Comparison of ENCODE assay signal across 7 cellular contexts in genomic region chr19:38213911-38214625, GRCh38. TPM values are rescaled to one million over a fixed set of nuclear protein-coding genes. Genes with fewer than 3 reads are reported as not detected.
DNase-seq lines count a peak whose midpoint lies in the region; ATAC-seq and TF ChIP-seq lines count a peak whose summit lies in the region.

No MANE protein-coding gene starts in this region.

- H3K4me3 Mint-ChIP-seq in naive thymus-derived CD8-positive, alpha-beta T cell: peak overlapping the region in 9 of 10 donors; percentile 18 to 80 (median 47)

- H3K36me3 Mint-ChIP-seq in naive thymus-derived CD8-positive, alpha-beta T cell: peaks cover 0 to 10% (median 0%) of the 10 kb centered on the region in 3 donors

- H3F3A ChIP-seq in GM23248 (ENCODE audit: insufficient read depth): peaks cover 10% of the 10 kb centered on the region; the same call in 1 of the 2 replicates

- peak; percentile 82 to 86 for ATAC-seq in naive thymus-derived CD8-positive, alpha-beta T cell
- ATAC-seq in HG03432 (IDR thresholded peaks at IDR 0.05; ENCODE audit: unreplicated experiment): no peak

- no peak overlapping the region for H2AFZ ChIP-seq in GM23248

- no peaks in the 10 kb centered on the region for H3K79me2 ChIP-seq in GM23248 (ENCODE audit: insufficient read depth)

- no peaks in the 10 kb centered on the region for H3K27me3 ChIP-seq in GM23248 (replicated peaks; ENCODE audit: insufficient read depth)
- H3K27me3 ChIP-seq in stomach: peaks cover 7 to 100% (median 41%) of the 10 kb centered on the region in 3 donors

- no peak overlapping the region for H3K4me3 ChIP-seq in GM23248
- H3K4me3 ChIP-seq in stomach: no peak overlapping the region

- POLR2A ChIA-PET in naive thymus-derived CD8-positive, alpha-beta T cell (lab: Charles Lee): no interaction called here

- intact Hi-C loops in stomach (cut with DNase I; ENCODE audit: low total_unique reads): no loop called here

- no peak overlapping the region for H3K4me2 ChIP-seq in GM23248 (ENCODE audit: unreplicated experiment)

- in situ Hi-C loops in GM23248 (cut with MboI): no loop called here

- no peaks in the 10 kb centered on the region for H3K9me3 ChIP-seq in GM23248 (ENCODE audit: low read depth)
- H3K9me3 ChIP-seq in stomach: no peaks in the 10 kb centered on the region

- 51 to 53% methylated on average over 22 to 24 of the region's 24 CpGs for WGBS in GM23248 (ENCODE audit: low coverage in 1 of 2, low lambda C conversion rate in 2 of 2, missing lambda C conversion rate in 2 of 2), 2 experiments
- WGBS in stomach, 5 donors: 48 to 65% (median 61%) methylated on average over 24 of the region's 24 CpGs

- peaks cover 25 to 75% (median 39%) of the 10 kb centered on the region in 5 donors for H3K27me3 Mint-ChIP-seq in naive thymus-derived CD8-positive, alpha-beta T cell

- H3K9ac ChIP-seq in GM23248: peak overlapping the region; percentile 29; the same call in 1 of the 2 replicates

- no peaks in the 10 kb centered on the region for H3K9me2 ChIP-seq in GM23248 (ENCODE audit: insufficient read depth)

- peak overlapping the region; percentile 16 to 96 (median 78) for H3K27ac Mint-ChIP-seq in naive thymus-derived CD8-positive, alpha-beta T cell

- H3K27ac ChIP-seq in GM23248 (0 out of 2 replicates have a peak overlapping the region, but pooled peaks have one; percentile 27), stomach (no peak overlapping the region)

- H3K4me1 Mint-ChIP-seq in naive thymus-derived CD8-positive, alpha-beta T cell: peaks cover 20 to 28% (median 25%) of the 10 kb centered on the region in 4 donors

- TF ChIP-seq EP300 in stomach (IDR thresholded peaks at IDR 0.05): no peak

- TF ChIP-seq POLR2A in stomach (IDR thresholded peaks at IDR 0.05): no peak

- H3K4me1 ChIP-seq in GM23248 (ENCODE audit: insufficient read depth) (peaks cover 19% of the 10 kb centered on the region), stomach (peaks cover 23 to 28% (median 27%) of the 10 kb centered on the region in 4 donors)

- no peak for TF ChIP-seq CTCF in stomach (IDR thresholded peaks at IDR 0.05)

- H3K9me3 Mint-ChIP-seq in naive thymus-derived CD8-positive, alpha-beta T cell: peaks cover 0 to 5% (median 0%) of the 10 kb centered on the region in 9 donors

- H4K20me1 ChIP-seq in GM23248 (ENCODE audit: insufficient read depth): no peaks in the 10 kb centered on the region

- DNase-seq in GM23248 (peak; percentile 85), RKO (ENCODE audit: low spot score) (peak; percentile 27), NCI-H748 treated with DMSO at 0.1 percent for 48 hours (lab: John Stamatoyannopoulos, UW) (no peak), stomach (no peak)
- peak; percentile 73 for DNase-seq in activated naive CD4-positive, alpha-beta T cell treated with Interleukin-2 at 50 U/mL for 16 hours
- DNase-seq in naive thymus-derived CD8-positive, alpha-beta T cell: peak in 9 of 10 donors; percentile 13 to 76 (median 53)

- H3K36me3 ChIP-seq in GM23248 (ENCODE audit: low read depth) (no peaks in the 10 kb centered on the region), stomach (no peaks in the 10 kb centered on the region)

RNA-seq across cellular contexts. Expression of gene DPF1, which starts 10.0 kb away (rescaled TPM):
- 2.4 and 5.2 TPM in 2 replicates for total RNA-seq in GM23248 (2014; rRNA removed; shearing (Covaris generic))
- polyA plus RNA-seq in GM23248 (2016; fragmentation: Nextera tagmentation; extraction: Ambion mirVana): 1.5 and 2.3 TPM in 2 replicates
- not detected for total RNA-seq in naive thymus-derived CD8-positive, alpha-beta T cell
- polyA plus RNA-seq in naive thymus-derived CD8-positive, alpha-beta T cell: not detected
- not detected for total RNA-seq in stomach
- polyA plus RNA-seq in stomach: under 1 TPM in 2 of 3 donors, not detected in 1; 0.12 to 0.43 TPM

RNA-seq across cellular contexts. Expression of gene PPP1R14A, which starts 42.1 kb away (rescaled TPM):
- 0.65 TPM in 1 of 2 replicates, not detected in the other for total RNA-seq in GM23248 (2014; rRNA removed; shearing (Covaris generic))
- polyA plus RNA-seq in GM23248 (2016; fragmentation: Nextera tagmentation; extraction: Ambion mirVana) (4.0 and 5.3 TPM in 2 replicates), stomach (100 to 1,000 TPM in 1 of 3 donors, 10 to 100 TPM in 2; 53.2 to 138 (median 54.9) TPM)
- 1 to 10 TPM in 1 of 2 experiments, under 1 TPM in 1; 0.94 to 1.2 TPM for total RNA-seq in naive thymus-derived CD8-positive, alpha-beta T cell
- not detected for polyA plus RNA-seq in naive thymus-derived CD8-positive, alpha-beta T cell
- total RNA-seq in stomach: 100 to 1,000 TPM in 1 of 5 donors, 10 to 100 TPM in 3, 1 to 10 TPM in 1; 8.8 to 197 (median 31.6) TPM

RNA-seq across cellular contexts. Expression of gene SPINT2, which starts 50.3 kb away (rescaled TPM):
- 3.2 and 9.5 TPM in 2 replicates for total RNA-seq in GM23248 (2014; rRNA removed; shearing (Covaris generic))
- polyA plus RNA-seq in GM23248 (2016; fragmentation: Nextera tagmentation; extraction: Ambion mirVana) (9.3 and 9.8 TPM in 2 replicates), stomach (100 to 1,000 TPM in 2 of 3 donors, 10 to 100 TPM in 1; 54.5 to 255 (median 184) TPM)
- total RNA-seq in naive thymus-derived CD8-positive, alpha-beta T cell: 10 to 100 TPM; 49.6 to 50.5 TPM
- 100 to 1,000 TPM; 139 to 162 (median 158) TPM for polyA plus RNA-seq in naive thymus-derived CD8-positive, alpha-beta T cell
- 1,000 to 10,000 TPM in 1 of 5 donors, 100 to 1,000 TPM in 2, 10 to 100 TPM in 2; 29.8 to 1,508 (median 255) TPM for total RNA-seq in stomach

Comparison
In these comparisons a context has a peak if more than half of its experiments do, and no peak if none do; other contexts are left out.
1. DNase-seq: peak in GM23248 (single experiment), RKO (single experiment), activated naive CD4-positive, alpha-beta T cell treated with Interleukin-2 at 50 U/mL for 16 hours (single experiment) and naive thymus-derived CD8-positive, alpha-beta T cell (9 of 10); none in NCI-H748 treated with DMSO at 0.1 percent for 48 hours (single experiment) and stomach (single experiment).